In genomic region chr11:116851631-116852030, GRCh38 we compare ENCODE assay signal across 11 cellular contexts. TPM values are rescaled to one million over a fixed set of nuclear protein-coding genes. Genes with fewer than 3 reads are reported as not detected.
DNase-seq lines count a peak whose midpoint lies in the region; TF ChIP-seq lines count a peak whose summit lies in the region.
"Had no signal": no experiment of that assay in that cellular context is flagged by ENCODE, and none has a peak within 500 bp of the region (broad histone marks: within the 10 kb centered on the region; RNA-seq: fewer than 3 reads in every experiment).

No MANE protein-coding gene starts in this region.

- DNase-seq in HFFc6 (no peak), T-helper 9 cell (peak; percentile 51), amniotic epithelial cell (ENCODE audit: low read depth) (peak; percentile 51), inferior parietal cortex (ENCODE audit: extremely low spot score) (no peak), pons (ENCODE audit: low spot score) (no peak), GM19240 (ENCODE audit: insufficient read length, low spot score) (no peak), tibial nerve (ENCODE audit: low spot score in 2 of 2) (no peak)
- DNase-seq in stimulated activated CD4-positive, alpha-beta T cell treated with anti-CD3 and anti-CD28 coated beads, Interleukin-4, amount 100 ng/mL, for 1 hour, result peak; percentile 19
- DNase-seq: amniotic stem cell, HCEC 1CT, right lobe of liver had no signal

- H3K4me1 ChIP-seq in tibial nerve, result peaks cover 0 to 37% (median 30%) of the 10 kb centered on the region in 4 donors

- H3K36me3 ChIP-seq in tibial nerve, result peaks cover 0 to 66% (median 15%) of the 10 kb centered on the region in 3 donors

- H3K27ac ChIP-seq in tibial nerve, result peak overlapping the region in 2 of 4 donors; percentile 50 to 58

- peak overlapping the region; percentile 64; the same call in 1 of the 2 replicates for H3K4me3 Mint-ChIP-seq in HFFc6

- peaks cover 60% of the 10 kb centered on the region for H3K4me1 Mint-ChIP-seq in HFFc6 (ENCODE audit: low read depth)

- no peaks in the 10 kb centered on the region for H3K9me3 ChIP-seq in tibial nerve
- H3K9me3 ChIP-seq: right lobe of liver had no signal

- no peaks in the 10 kb centered on the region for H3K9me3 Mint-ChIP-seq in HFFc6

- no peak overlapping the region for H3K4me3 ChIP-seq in tibial nerve
- H3K4me3 ChIP-seq: right lobe of liver had no signal

- TF ChIP-seq POLR2A in tibial nerve (IDR thresholded peaks at IDR 0.05), result no peak

- H3K27ac Mint-ChIP-seq in HFFc6, result peak overlapping the region; percentile 99

- 43 to 61% methylated on average over 7 of the region's 7 CpGs for WGBS in tibial nerve, 2 donors

- TF ChIP-seq CTCF in HFFc6 (IDR thresholded peaks at IDR 0.05), result no peak
- TF ChIP-seq CTCF in tibial nerve (IDR thresholded peaks at IDR 0.05), result no peak

- H3K36me3 Mint-ChIP-seq in HFFc6 (ENCODE audit: low read depth), result peaks cover 40% of the 10 kb centered on the region

- H3K27me3 ChIP-seq in tibial nerve, result no peaks in the 10 kb centered on the region
- H3K27me3 ChIP-seq: right lobe of liver had no signal

- TF ChIP-seq EP300 in tibial nerve (IDR thresholded peaks at IDR 0.05), result no peak

- peaks cover 2% of the 10 kb centered on the region; the same call in 1 of the 2 replicates for H3K27me3 Mint-ChIP-seq in HFFc6 (ENCODE audit: insufficient read depth)

RNA-seq across cellular contexts. Expression of gene APOA1, which starts 14.2 kb away (rescaled TPM):
- not detected for total RNA-seq in HFFc6 (2021; fragmentation: NEBNext Ultra II Directional; extraction: Animal tissue kit (Norgen Biotek cat#: 25700))
- 1 to 10 TPM; 4.1 to 8.4 (median 6.5) TPM for total RNA-seq in tibial nerve

RNA-seq across cellular contexts. Expression of gene APOC3, which starts 21.9 kb away (rescaled TPM):
- total RNA-seq in HFFc6 (2021; fragmentation: NEBNext Ultra II Directional; extraction: Animal tissue kit (Norgen Biotek cat#: 25700)), result not detected
- total RNA-seq in tibial nerve, result not detected

RNA-seq across cellular contexts. Expression of gene APOA4, which starts 28.5 kb away (rescaled TPM):
- not detected for total RNA-seq in HFFc6 (2021; fragmentation: NEBNext Ultra II Directional; extraction: Animal tissue kit (Norgen Biotek cat#: 25700))
- total RNA-seq in tibial nerve, result not detected

RNA-seq across cellular contexts. Expression of gene APOA5, which starts 60.0 kb away (rescaled TPM):
- not detected for total RNA-seq in HFFc6 (2021; fragmentation: NEBNext Ultra II Directional; extraction: Animal tissue kit (Norgen Biotek cat#: 25700))
- total RNA-seq in tibial nerve, result not detected

Comparison
In these comparisons a context has a peak if more than half of its experiments do, and no peak if none do; other contexts are left out.
1. DNase-seq: peak in T-helper 9 cell (single experiment), amniotic epithelial cell (single experiment) and stimulated activated CD4-positive, alpha-beta T cell treated with anti-CD3 and anti-CD28 coated beads, Interleukin-4, amount 100 ng/mL, for 1 hour (single experiment); none in HFFc6 (single experiment), inferior parietal cortex (single experiment), pons (single experiment), GM19240 (single experiment) and tibial nerve (0 of 2).
2. RNA of gene APOA1, which starts 14.2 kb away (total RNA-seq): 4.1 to 8.4 TPM in tibial nerve; not detected in HFFc6; every median in the first group is over 4 times any median in the second.